Comparison of ENCODE assay signal across 8 cellular contexts in the genomic region with DNA sequence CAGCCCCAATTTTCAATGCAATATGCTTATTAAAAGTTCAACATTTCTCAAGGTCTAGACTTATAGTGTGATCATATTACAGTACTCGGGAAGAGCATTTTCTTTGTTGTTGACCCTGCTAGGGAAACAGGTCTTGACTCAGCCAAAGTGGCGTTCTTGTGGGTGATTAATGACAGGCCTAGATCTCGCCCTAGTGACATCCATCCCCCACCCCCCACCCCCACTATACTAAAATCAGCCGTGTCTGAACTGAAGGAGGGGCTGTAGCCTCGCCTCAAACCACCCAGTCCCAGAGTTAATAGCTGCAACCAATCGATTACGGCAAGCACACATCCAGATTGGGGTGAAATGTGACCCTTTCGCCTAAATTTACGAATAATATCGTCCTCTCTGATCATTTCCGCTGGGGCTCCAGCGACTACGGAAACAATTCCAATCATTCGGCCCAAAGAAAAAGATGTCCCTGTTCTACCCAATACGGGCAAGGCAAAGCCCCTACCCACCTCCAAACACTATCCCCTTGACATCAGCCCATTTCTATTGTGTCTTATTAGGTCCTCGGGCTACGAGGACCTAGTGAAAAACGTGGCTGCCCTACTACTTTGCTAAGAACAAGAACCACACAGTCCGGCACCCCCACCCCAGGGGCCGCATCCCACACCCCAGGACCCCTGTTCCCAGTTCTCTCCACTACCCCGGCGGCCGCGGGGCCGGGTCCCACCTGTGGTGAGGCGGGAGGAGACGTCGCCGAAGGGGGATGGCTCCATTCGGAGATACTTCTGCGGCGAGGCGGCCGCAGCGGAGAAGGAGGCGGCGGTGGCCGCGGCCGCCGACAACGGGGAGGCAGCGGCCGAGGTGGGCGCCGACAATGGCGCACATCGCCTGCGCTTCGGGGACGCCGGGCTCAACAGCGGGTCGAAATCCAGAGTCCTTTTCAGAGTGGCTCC. TPM values are rescaled to one million over a fixed set of nuclear protein-coding genes. Genes with fewer than 3 reads are reported as not detected.
DNase-seq lines count a peak whose midpoint lies in the region; ATAC-seq and TF ChIP-seq lines count a peak whose summit lies in the region.

No MANE protein-coding gene starts in this region.

- TF ChIP-seq CTCF in foreskin keratinocyte (conservative IDR thresholded peaks at IDR 0.05) (peak; percentile 20), omental fat pad (IDR thresholded peaks at IDR 0.05) (no peak)

- H3K27ac Mint-ChIP-seq in activated T-helper 1 cell treated with anti-CD3 and anti-CD28 coated beads, Interleukin-12 subunit alpha, Interleukin-12 subunit beta, Interleukin-2, Interleukin-4 antibody, amounts not matched to agents 30 ng/mL and 10 ng/mL and 1 ng/mL, durations not matched to agents 14 hours and 24 hours and 36 hours: peak overlapping the region; percentile 97

- peak; percentile 55 for DNase-seq in NCI-H2227 (lab: John Stamatoyannopoulos, UW; ENCODE audit: unreplicated experiment)
- no peak for DNase-seq in NCI-H2227 treated with DMSO at 0.1 percent for 48 hours (lab: John Stamatoyannopoulos, UW)
- DNase-seq in NOMO-1 treated with dmso at 0.1 percent for 144 hours (lab: John Stamatoyannopoulos, UW; ENCODE audit: unreplicated experiment): peak; percentile 46
- DNase-seq in activated T-helper 1 cell treated with anti-CD3 and anti-CD28 coated beads, Interleukin-12 subunit alpha, Interleukin-12 subunit beta, Interleukin-2, Interleukin-4 antibody, amounts not matched to agents 30 ng/mL and 10 ng/mL and 1 ng/mL, durations not matched to agents 14 hours and 24 hours and 36 hours (ENCODE audit: low spot score): no peak
- DNase-seq in foreskin keratinocyte: peak; percentile 40 to 57
- DNase-seq in omental fat pad (ENCODE audit: low spot score): no peak
- no peak for DNase-seq in cerebellar nuclear complex (lab: John Stamatoyannopoulos, UW)

- H3K4me1 ChIP-seq in foreskin keratinocyte: peaks cover 7% of the 10 kb centered on the region

- intact Hi-C loops in activated T-helper 1 cell treated with anti-CD3 and anti-CD28 coated beads, Interleukin-12 subunit alpha, Interleukin-12 subunit beta, Interleukin-2, Interleukin-4 antibody, amounts not matched to agents 30 ng/mL and 10 ng/mL and 1 ng/mL, durations not matched to agents 14 hours and 24 hours and 36 hours (cut with micrococcal nuclease): loop anchor here (5.0 to 10.0 kb wide), 4 partner anchors 104 to 1444 kb away; partner anchors contain the start of gene PM20D2

- peak overlapping the region; percentile 79 for H3K27ac ChIP-seq in foreskin keratinocyte

- H3K9me3 Mint-ChIP-seq in activated T-helper 1 cell treated with anti-CD3 and anti-CD28 coated beads, Interleukin-12 subunit alpha, Interleukin-12 subunit beta, Interleukin-2, Interleukin-4 antibody, amounts not matched to agents 30 ng/mL and 10 ng/mL and 1 ng/mL, durations not matched to agents 14 hours and 24 hours and 36 hours: no peaks in the 10 kb centered on the region

- peak overlapping the region; percentile 99 for H3K4me3 Mint-ChIP-seq in activated T-helper 1 cell treated with anti-CD3 and anti-CD28 coated beads, Interleukin-12 subunit alpha, Interleukin-12 subunit beta, Interleukin-2, Interleukin-4 antibody, amounts not matched to agents 30 ng/mL and 10 ng/mL and 1 ng/mL, durations not matched to agents 14 hours and 24 hours and 36 hours

- peaks cover 46% of the 10 kb centered on the region for H3K4me1 Mint-ChIP-seq in activated T-helper 1 cell treated with anti-CD3 and anti-CD28 coated beads, Interleukin-12 subunit alpha, Interleukin-12 subunit beta, Interleukin-2, Interleukin-4 antibody, amounts not matched to agents 30 ng/mL and 10 ng/mL and 1 ng/mL, durations not matched to agents 14 hours and 24 hours and 36 hours (ENCODE audit: low read depth)

- no peaks in the 10 kb centered on the region for H3K27me3 Mint-ChIP-seq in activated T-helper 1 cell treated with anti-CD3 and anti-CD28 coated beads, Interleukin-12 subunit alpha, Interleukin-12 subunit beta, Interleukin-2, Interleukin-4 antibody, amounts not matched to agents 30 ng/mL and 10 ng/mL and 1 ng/mL, durations not matched to agents 14 hours and 24 hours and 36 hours (ENCODE audit: insufficient read depth)

- no peaks in the 10 kb centered on the region for H3K27me3 ChIP-seq in foreskin keratinocyte

- peaks cover 18% of the 10 kb centered on the region for H3K36me3 Mint-ChIP-seq in activated T-helper 1 cell treated with anti-CD3 and anti-CD28 coated beads, Interleukin-12 subunit alpha, Interleukin-12 subunit beta, Interleukin-2, Interleukin-4 antibody, amounts not matched to agents 30 ng/mL and 10 ng/mL and 1 ng/mL, durations not matched to agents 14 hours and 24 hours and 36 hours (ENCODE audit: low read depth)

- ATAC-seq in HG03354 (IDR thresholded peaks at IDR 0.05; ENCODE audit: poor library complexity, severe bottlenecking, unreplicated experiment) (peak; percentile 2), foreskin keratinocyte (peak; percentile 19), omental fat pad (ENCODE audit: low FRiP score) (peak; percentile 53)

RNA-seq across cellular contexts. Expression of gene AKIRIN2, which starts 1.0 kb away (rescaled TPM):
- 40.1 and 42.0 TPM in 2 replicates for total RNA-seq in activated T-helper 1 cell treated with anti-CD3 and anti-CD28 coated beads, Interleukin-12 subunit alpha, Interleukin-12 subunit beta, Interleukin-2, Interleukin-4 antibody, amounts not matched to agents 30 ng/mL and 10 ng/mL and 1 ng/mL, durations not matched to agents 14 hours and 24 hours and 36 hours
- total RNA-seq in foreskin keratinocyte (23.0 and 23.3 TPM in 2 replicates), omental fat pad (10 to 100 TPM; 22.9 to 41.6 (median 34.6) TPM)
- polyA plus RNA-seq in foreskin keratinocyte: 24.7 and 26.2 TPM in 2 replicates

Comparison
In these comparisons a context has a peak if more than half of its experiments do, and no peak if none do; other contexts are left out.
1. DNase-seq: peak in NCI-H2227 (single experiment), NOMO-1 treated with dmso at 0.1 percent for 144 hours (single experiment) and foreskin keratinocyte (2 of 2); none in NCI-H2227 treated with DMSO at 0.1 percent for 48 hours (single experiment), activated T-helper 1 cell treated with anti-CD3 and anti-CD28 coated beads, Interleukin-12 subunit alpha, Interleukin-12 subunit beta, Interleukin-2, Interleukin-4 antibody, amounts not matched to agents 30 ng/mL and 10 ng/mL and 1 ng/mL, durations not matched to agents 14 hours and 24 hours and 36 hours (single experiment), omental fat pad (single experiment) and cerebellar nuclear complex (0 of 2).
2. ATAC-seq: peak in every context shown above with its lines; median percentile 53 in omental fat pad; 19 in foreskin keratinocyte; 2 in HG03354.